In genomic region chr11:65859134-65859811, GRCh38 we compare ENCODE assay signal across 1 cellular context.
TF ChIP-seq lines count a peak whose summit lies in the region.

No MANE protein-coding gene starts in this region.

TF ChIP-seq in HepG2, 621 proteins besides CTCF, POLR2A, EP300 and RAD21 (continued from another document):
- no peak for TF ChIP-seq MTERF4 (CRISPR knock-in tag; IDR thresholded peaks at IDR 0.05)
- no peak for TF ChIP-seq LCORL (IDR thresholded peaks at IDR 0.05)
- TF ChIP-seq LCORL (CRISPR knock-in tag; IDR thresholded peaks at IDR 0.05): peak; percentile 45; the same call in 1 of the 2 replicates
- TF ChIP-seq TARDBP (CRISPR knock-in tag; IDR thresholded peaks at IDR 0.05): no peak; the same call in 1 of the 2 replicates
- peak; percentile 82 for TF ChIP-seq AGO1 (IDR thresholded peaks at IDR 0.05; ENCODE audit: low read depth, low read length, poor library complexity, severe bottlenecking)
- no peak for TF ChIP-seq RXRA (CRISPR knock-in tag; IDR thresholded peaks at IDR 0.05)
- peak; percentile 67; the same call in 1 of the 2 replicates for TF ChIP-seq TFDP1 (CRISPR knock-in tag; IDR thresholded peaks at IDR 0.05; ENCODE audit: borderline replicate concordance)
- no peak for TF ChIP-seq AFF4 (CRISPR knock-in tag; IDR thresholded peaks at IDR 0.05)
- TF ChIP-seq ZNF44 (CRISPR knock-in tag; IDR thresholded peaks at IDR 0.05): no peak
- no peak for TF ChIP-seq SP1 (IDR thresholded peaks at IDR 0.05)
- TF ChIP-seq SP1 (CRISPR knock-in tag; IDR thresholded peaks at IDR 0.05): peak; percentile 68; the same call in 1 of the 2 replicates
- no peak for TF ChIP-seq ZBTB40 (IDR thresholded peaks at IDR 0.05)
- TF ChIP-seq ZBTB40 (CRISPR knock-in tag; IDR thresholded peaks at IDR 0.05): no peak
- peak; percentile 42; the same call in 1 of the 2 replicates for TF ChIP-seq ZNF691 (CRISPR knock-in tag; IDR thresholded peaks at IDR 0.05; ENCODE audit: borderline replicate concordance, low read depth)
- TF ChIP-seq ZNF556 (CRISPR knock-in tag; IDR thresholded peaks at IDR 0.05; ENCODE audit: borderline replicate concordance): 0 out of 2 replicates have a peak, but pooled peaks have one; percentile 61
- 0 out of 2 replicates have a peak, but pooled peaks have one; percentile 30 for TF ChIP-seq HDAC1 (CRISPR knock-in tag; IDR thresholded peaks at IDR 0.05)
- TF ChIP-seq NCOR1 (IDR thresholded peaks at IDR 0.05; ENCODE audit: borderline replicate concordance, low read length): peak; percentile 39; the same call in 1 of the 2 replicates
- TF ChIP-seq MLXIP (CRISPR knock-in tag; IDR thresholded peaks at IDR 0.05; ENCODE audit: borderline replicate concordance): no peak
